ENCODE assay signal across 2 cellular contexts in genomic region chr7:116216956-116217570, GRCh38.
A peak's percentile ranks its signal among the peaks of the same experiment; 100 is the strongest.
TF ChIP-seq lines count a peak whose summit lies in the region.

No MANE protein-coding gene starts in this region.

TF ChIP-seq in liver, 16 proteins besides CTCF, POLR2A, EP300 and RAD21:
- no peak for TF ChIP-seq MAX (IDR thresholded peaks at IDR 0.05)
- peak; percentile 34 for TF ChIP-seq FOXA1 (IDR thresholded peaks at IDR 0.05)
- TF ChIP-seq JUND (IDR thresholded peaks at IDR 0.05) = no peak
- peak in 1 of 2 donors; percentile 30 for TF ChIP-seq RXRA (IDR thresholded peaks at IDR 0.05)
- TF ChIP-seq HNF4G (IDR thresholded peaks at IDR 0.05) = no peak
- TF ChIP-seq FOXA2 (IDR thresholded peaks at IDR 0.05) = peak; percentile 64

TF ChIP-seq in HepG2, 621 proteins besides CTCF, POLR2A, EP300 and RAD21:
- TF ChIP-seq FOXK2 (IDR thresholded peaks at IDR 0.05) (no peak), POLR2G (IDR thresholded peaks at IDR 0.05; ENCODE audit: low read depth, low read length) (no peak), HDAC6 (IDR thresholded peaks at IDR 0.05; ENCODE audit: low read depth, low read length) (no peak), ZGPAT (CRISPR knock-in tag; IDR thresholded peaks at IDR 0.05) (no peak), ATF2 (CRISPR knock-in tag; IDR thresholded peaks at IDR 0.05) (no peak), KAT8 (CRISPR knock-in tag; IDR thresholded peaks at IDR 0.05) (no peak), ZNF253 (CRISPR knock-in tag; IDR thresholded peaks at IDR 0.05; ENCODE audit: borderline replicate concordance) (no peak), ZNF354B (CRISPR knock-in tag; IDR thresholded peaks at IDR 0.05) (no peak), MIER3 (CRISPR knock-in tag; IDR thresholded peaks at IDR 0.05; ENCODE audit: borderline replicate concordance) (no peak), HMGA1 (CRISPR knock-in tag; conservative IDR thresholded peaks at IDR 0.05) (no peak), NBN (conservative IDR thresholded peaks at IDR 0.05) (no peak), ZMYM4 (CRISPR knock-in tag; IDR thresholded peaks at IDR 0.05) (no peak), MYPOP (CRISPR knock-in tag; IDR thresholded peaks at IDR 0.05) (no peak), GFI1 (CRISPR knock-in tag; IDR thresholded peaks at IDR 0.05; ENCODE audit: borderline replicate concordance) (no peak), SNRNP70 (IDR thresholded peaks at IDR 0.05; ENCODE audit: low read depth, low read length) (no peak), DDIT3 (CRISPR knock-in tag; IDR thresholded peaks at IDR 0.05) (no peak), E2F5 (CRISPR knock-in tag; conservative IDR thresholded peaks at IDR 0.05) (no peak)
